In genomic region chr5:154164182-154164581, GRCh38 we compare ENCODE assay signal across 13 cellular contexts.
"Had no signal": no experiment of that assay in that cellular context is flagged by ENCODE, and none has a peak within 500 bp of the region (broad histone marks: within the 10 kb centered on the region; RNA-seq: fewer than 3 reads in every experiment).

No MANE protein-coding gene starts in this region.

- H3K4me1 ChIP-seq: pancreas, upper lobe of left lung had no signal

- H3K9me3 ChIP-seq: pancreas, suprapubic skin, upper lobe of left lung had no signal

- H3K27me3 ChIP-seq: pancreas, suprapubic skin, upper lobe of left lung had no signal

- H3K4me3 ChIP-seq: hepatocyte, pancreas, suprapubic skin, upper lobe of left lung had no signal

- H3K79me2 ChIP-seq: hepatocyte had no signal

- H3K36me3 ChIP-seq: brain microvascular endothelial cell, pancreas, suprapubic skin, upper lobe of left lung had no signal

- H3K4me2 ChIP-seq: hepatocyte had no signal

- ATAC-seq: effector memory CD8-positive, alpha-beta T cell; pancreas; stimulated activated naive CD8-positive, alpha-beta T cell treated with anti-CD3 and anti-CD28 coated beads, Interleukin-15, Interleukin-2, amounts not matched to agents 100 U/mL and 50 U/mL, for 24 hours had no signal

- DNase-seq: activated CD4-positive, alpha-beta T cell treated with anti-CD3 and anti-CD28 coated beads, Interleukin-2, amount 10 ng/mL, durations not matched to agents 7 days and 5 days; activated CD4-positive, CD25-positive, alpha-beta regulatory T cell; amniotic stem cell; brain microvascular endothelial cell; effector memory CD8-positive, alpha-beta T cell; pancreas; stimulated activated CD4-positive, alpha-beta T cell treated with anti-CD3 and anti-CD28 coated beads, Interleukin-4, amount 100 ng/mL, for 1 hour; stimulated activated CD8-positive, alpha-beta memory T cell treated with anti-CD3 and anti-CD28 coated beads, Interleukin-4, amount 100 ng/mL, for 48 hours; stimulated activated naive CD8-positive, alpha-beta T cell treated with anti-CD3 and anti-CD28 coated beads, Interleukin-15, Interleukin-2, amounts not matched to agents 100 U/mL and 50 U/mL, for 24 hours; upper lobe of left lung had no signal

- H2AFZ ChIP-seq: hepatocyte had no signal

- H3K27ac ChIP-seq: brain microvascular endothelial cell, epithelial cell of prostate, hepatocyte, pancreas, suprapubic skin, upper lobe of left lung had no signal
